Comparison of ENCODE assay signal across 20 cellular contexts in the genomic region with DNA sequence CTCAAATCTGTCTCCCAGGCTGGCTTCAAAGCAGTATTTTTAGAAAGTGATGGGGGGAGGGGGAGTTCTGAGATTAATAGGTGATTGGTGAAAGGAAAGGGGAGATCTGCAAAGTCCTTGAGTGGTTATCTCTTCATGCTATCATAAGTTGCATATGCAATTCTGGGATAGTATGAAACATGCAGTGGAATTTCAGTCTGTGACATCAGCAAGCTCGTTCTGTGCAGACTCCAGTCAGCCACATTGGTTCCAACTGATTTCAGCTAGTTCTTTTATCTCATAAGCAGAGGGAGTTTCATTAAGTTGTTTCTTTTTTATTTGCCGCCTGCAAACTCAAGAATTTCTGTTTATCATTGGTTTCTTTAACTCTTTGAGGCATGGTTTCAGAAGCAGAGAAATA.
"Had no signal": no experiment of that assay in that cellular context is flagged by ENCODE, and none has a peak within 500 bp of the region (broad histone marks: within the 10 kb centered on the region; RNA-seq: fewer than 3 reads in every experiment).

No MANE protein-coding gene starts in this region.

- H3K27ac ChIP-seq: body of pancreas, foreskin keratinocyte, left lung, right atrium auricular region, skin epidermis, suprapubic skin, VCaP had no signal

- H3K9me3 ChIP-seq: body of pancreas, left lung, right atrium auricular region, suprapubic skin had no signal

- H3K9me3 Mint-ChIP-seq: activated naive CD8-positive, alpha-beta T cell treated with anti-CD3 and anti-CD28 coated beads for 36 hours; neural crest cell had no signal

- H3K36me3 ChIP-seq: left lung, right atrium auricular region had no signal

- H3K36me3 Mint-ChIP-seq: activated CD4-positive, alpha-beta memory T cell treated with anti-CD3 and anti-CD28 coated beads for 36 hours; activated naive CD8-positive, alpha-beta T cell treated with anti-CD3 and anti-CD28 coated beads for 36 hours had no signal

- H3K27ac Mint-ChIP-seq: activated CD4-positive, alpha-beta memory T cell treated with anti-CD3 and anti-CD28 coated beads for 36 hours; activated CD4-positive, alpha-beta T cell treated with anti-CD3 and anti-CD28 coated beads for 36 hours; activated naive CD8-positive, alpha-beta T cell treated with anti-CD3 and anti-CD28 coated beads for 36 hours; progenitor cell of endocrine pancreas; stimulated activated naive CD8-positive, alpha-beta T cell treated with anti-CD3 and anti-CD28 coated beads, Interleukin-15, amount 100 ng/mL, for 72 hours had no signal

- ATAC-seq: activated CD4-positive, alpha-beta T cell treated with anti-CD3 and anti-CD28 coated beads for 36 hours; body of pancreas; foreskin keratinocyte; left lung; stimulated activated naive CD8-positive, alpha-beta T cell treated with anti-CD3 and anti-CD28 coated beads, Interleukin-15, amount 100 ng/mL, for 72 hours had no signal

- H3K4me3 Mint-ChIP-seq: activated CD4-positive, alpha-beta memory T cell treated with anti-CD3 and anti-CD28 coated beads for 36 hours; activated CD4-positive, alpha-beta T cell treated with anti-CD3 and anti-CD28 coated beads for 36 hours; activated naive CD8-positive, alpha-beta T cell treated with anti-CD3 and anti-CD28 coated beads for 36 hours; central memory CD8-positive, alpha-beta T cell; neural crest cell; stimulated activated naive CD8-positive, alpha-beta T cell treated with anti-CD3 and anti-CD28 coated beads, Interleukin-15, amount 100 ng/mL, for 72 hours had no signal

- H3K27me3 Mint-ChIP-seq: activated CD4-positive, alpha-beta memory T cell treated with anti-CD3 and anti-CD28 coated beads for 36 hours; activated CD4-positive, alpha-beta T cell treated with anti-CD3 and anti-CD28 coated beads for 36 hours; activated naive CD8-positive, alpha-beta T cell treated with anti-CD3 and anti-CD28 coated beads for 36 hours; central memory CD8-positive, alpha-beta T cell; progenitor cell of endocrine pancreas; stimulated activated naive CD8-positive, alpha-beta T cell treated with anti-CD3 and anti-CD28 coated beads, Interleukin-15, amount 100 ng/mL, for 72 hours had no signal

- H3K27me3 ChIP-seq: body of pancreas, foreskin keratinocyte, left lung, right atrium auricular region, suprapubic skin had no signal

- DNase-seq: activated CD4-positive, alpha-beta memory T cell treated with anti-CD3 and anti-CD28 coated beads for 36 hours; activated CD4-positive, alpha-beta T cell treated with anti-CD3 and anti-CD28 coated beads for 36 hours; activated naive CD8-positive, alpha-beta T cell treated with anti-CD3 and anti-CD28 coated beads for 36 hours; activated T-cell treated with anti-CD3 and anti-CD28 coated beads for 4 hours; amygdala; body of pancreas; cortex of kidney; foreskin keratinocyte; left lung; stimulated activated CD4-positive, alpha-beta T cell treated with anti-CD3 and anti-CD28 coated beads, Interleukin-4, amount 100 ng/mL, for 1 hour; stimulated activated naive CD8-positive, alpha-beta T cell treated with anti-CD3 and anti-CD28 coated beads, Interleukin-15, amount 100 ng/mL, for 72 hours; SW 1271; T-helper 2 cell had no signal

- H3K4me1 Mint-ChIP-seq: activated CD4-positive, alpha-beta T cell treated with anti-CD3 and anti-CD28 coated beads for 36 hours; activated naive CD8-positive, alpha-beta T cell treated with anti-CD3 and anti-CD28 coated beads for 36 hours; central memory CD8-positive, alpha-beta T cell; stimulated activated naive CD8-positive, alpha-beta T cell treated with anti-CD3 and anti-CD28 coated beads, Interleukin-15, amount 100 ng/mL, for 72 hours had no signal

- H3K4me3 ChIP-seq: body of pancreas, left lung, right atrium auricular region, skin epidermis, suprapubic skin had no signal

- H3K4me1 ChIP-seq: body of pancreas, left lung, suprapubic skin had no signal
